18 cellular contexts compared by ENCODE assay signal in the genomic region with DNA sequence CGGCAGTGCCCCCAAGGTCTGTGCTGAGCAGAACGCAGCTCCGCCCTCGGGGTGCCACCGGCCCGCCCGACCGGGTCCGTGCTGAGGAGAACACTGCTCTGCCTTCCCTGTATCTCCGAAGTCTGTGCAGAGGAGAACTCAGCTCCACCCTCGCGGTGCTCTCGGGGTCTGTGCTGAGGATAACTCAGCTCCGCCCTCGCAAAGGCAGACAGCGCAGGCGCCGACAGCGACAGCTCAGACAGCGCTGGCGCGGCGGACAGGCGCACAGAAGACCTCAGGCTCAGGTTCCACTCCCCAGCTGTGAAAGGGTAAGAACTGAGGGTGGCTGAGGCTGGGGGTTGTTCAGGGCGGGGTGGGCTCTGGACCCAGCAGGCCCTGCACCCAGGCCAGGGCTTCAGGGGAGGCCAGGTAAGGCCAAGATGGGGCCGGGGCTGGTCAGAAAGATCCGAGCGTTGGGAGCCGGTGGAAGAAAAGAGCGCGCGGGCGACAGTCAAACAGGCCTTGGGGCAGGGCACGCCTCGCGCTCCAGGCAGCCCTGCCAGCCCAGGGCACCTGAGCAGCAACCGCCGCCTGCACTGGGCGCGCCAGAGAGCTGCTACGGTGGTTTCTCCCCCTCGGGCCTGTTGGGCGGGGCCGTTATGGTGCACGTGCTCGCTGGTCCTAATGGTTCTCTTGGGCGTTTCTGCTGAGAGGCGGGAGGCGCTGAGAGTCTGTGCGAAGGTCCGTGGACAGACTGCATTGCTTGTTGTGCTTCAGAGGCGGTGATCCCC.
"Had no signal": no experiment of that assay in that cellular context is flagged by ENCODE, and none has a peak within 500 bp of the region (broad histone marks: within the 10 kb centered on the region; RNA-seq: fewer than 3 reads in every experiment).

No MANE protein-coding gene starts in this region.

- H3K4me3 Mint-ChIP-seq: activated naive CD4-positive, alpha-beta T cell treated with anti-CD3 and anti-CD28 coated beads, Interleukin-2, amount 10 ng/mL, durations not matched to agents 7 days and 5 days; activated T-cell treated with anti-CD3 and anti-CD28 coated beads, Interleukin-2, amount 50 U/mL, for 4 hours; nephron; stimulated activated naive CD8-positive, alpha-beta T cell treated with anti-CD3 and anti-CD28 coated beads, Interleukin-15, Interleukin-2, amounts not matched to agents 100 ng/mL and 50 ng/mL, for 24 hours had no signal

- H3K9me3 Mint-ChIP-seq: nephron had no signal

- H3K27me3 ChIP-seq: ascending aorta, esophagus squamous epithelium, suprapubic skin, vagina had no signal

- H3K4me1 Mint-ChIP-seq: activated naive CD4-positive, alpha-beta T cell treated with anti-CD3 and anti-CD28 coated beads, Interleukin-2, amount 10 ng/mL, durations not matched to agents 7 days and 5 days; nephron had no signal

- ATAC-seq: activated T-cell treated with anti-CD3 and anti-CD28 coated beads, Interleukin-2, amount 50 U/mL, for 4 hours; left lobe of liver had no signal

- DNase-seq: activated CD4-positive, alpha-beta T cell treated with anti-CD3 and anti-CD28 coated beads, Interleukin-2, amount 50 U/mL, for 1 hour; activated CD8-positive, alpha-beta memory T cell treated with anti-CD3 and anti-CD28 coated beads, Interleukin-2, amount 50 U/mL, for 4 hours; activated naive CD4-positive, alpha-beta T cell treated with anti-CD3 and anti-CD28 coated beads, Interleukin-2, amount 10 ng/mL, durations not matched to agents 7 days and 5 days; activated T-cell treated with anti-CD3 and anti-CD28 coated beads, Interleukin-2, amount 50 U/mL, for 4 hours; cerebellar nuclear complex; effector CD4-positive, alpha-beta T cell; esophagus squamous epithelium; hippocampal formation; midbrain; stimulated activated CD4-positive, alpha-beta T cell treated with anti-CD3 and anti-CD28 coated beads, Interleukin-12 subunit alpha, Interleukin-12 subunit beta, amount 100 ng/mL, for 4 hours; stimulated activated CD4-positive, alpha-beta T cell treated with anti-CD3 and anti-CD28 coated beads, Interleukin-1b, Interleukin-23, amount 100 ng/mL, for 48 hours; T1000 had no signal

- H3K27ac ChIP-seq: ascending aorta, esophagus squamous epithelium, suprapubic skin, vagina had no signal

- H3K4me1 ChIP-seq: ascending aorta, esophagus squamous epithelium, suprapubic skin, vagina had no signal

- H3K9me3 ChIP-seq: ascending aorta, esophagus squamous epithelium, suprapubic skin, vagina had no signal

- H3K27ac Mint-ChIP-seq: activated naive CD4-positive, alpha-beta T cell treated with anti-CD3 and anti-CD28 coated beads, Interleukin-2, amount 10 ng/mL, durations not matched to agents 7 days and 5 days; nephron; stimulated activated naive CD8-positive, alpha-beta T cell treated with anti-CD3 and anti-CD28 coated beads, Interleukin-15, Interleukin-2, amounts not matched to agents 100 ng/mL and 50 ng/mL, for 24 hours had no signal

- H3K36me3 ChIP-seq: ascending aorta, esophagus squamous epithelium, suprapubic skin, vagina had no signal

- H3K27me3 Mint-ChIP-seq: activated naive CD4-positive, alpha-beta T cell treated with anti-CD3 and anti-CD28 coated beads, Interleukin-2, amount 10 ng/mL, durations not matched to agents 7 days and 5 days; stimulated activated naive CD8-positive, alpha-beta T cell treated with anti-CD3 and anti-CD28 coated beads, Interleukin-15, Interleukin-2, amounts not matched to agents 100 ng/mL and 50 ng/mL, for 24 hours had no signal

- H3K4me3 ChIP-seq: ascending aorta, esophagus squamous epithelium, suprapubic skin, vagina had no signal

- H3K36me3 Mint-ChIP-seq: activated naive CD4-positive, alpha-beta T cell treated with anti-CD3 and anti-CD28 coated beads, Interleukin-2, amount 10 ng/mL, durations not matched to agents 7 days and 5 days had no signal
